5 cellular contexts compared by ENCODE assay signal in genomic region chr15:32358462-32358861, GRCh38. TPM values are rescaled to one million over a fixed set of nuclear protein-coding genes. Genes with fewer than 3 reads are reported as not detected.
"Had no signal": no experiment of that assay in that cellular context is flagged by ENCODE, and none has a peak within 500 bp of the region (broad histone marks: within the 10 kb centered on the region; RNA-seq: fewer than 3 reads in every experiment).

No MANE protein-coding gene starts in this region.

RNA-seq across cellular contexts. Expression of gene GOLGA8K, which starts 44.6 kb away (rescaled TPM):
- total RNA-seq: HepG2, IMR-90, PC-9, Peyer's patch, Right ventricle myocardium inferior had no signal
- polyA plus RNA-seq: IMR-90 had no signal
